In the genomic region with DNA sequence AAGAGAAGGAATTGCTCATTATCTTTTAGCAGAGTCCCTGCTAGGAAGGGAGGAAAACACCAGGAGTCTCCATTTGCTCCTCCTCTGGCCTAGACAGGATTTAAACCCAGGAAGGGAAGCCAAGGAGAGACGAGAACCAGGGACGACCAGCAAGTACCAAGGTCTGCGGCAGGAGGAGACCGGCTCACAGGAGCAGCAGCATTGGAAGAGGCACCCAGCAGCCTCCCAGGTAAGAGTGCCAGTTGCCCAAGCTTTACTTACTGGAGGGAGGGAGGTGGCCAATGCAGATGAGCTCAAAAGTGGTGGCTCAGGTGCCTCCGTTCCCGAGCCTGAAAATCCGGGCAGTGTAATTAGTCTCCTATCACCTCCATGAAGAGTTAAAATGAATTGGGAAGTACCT, we compare ENCODE assay signal across 26 cellular contexts. TPM values are rescaled to one million over a fixed set of nuclear protein-coding genes. Genes with fewer than 3 reads are reported as not detected.
"Had no signal": no experiment of that assay in that cellular context is flagged by ENCODE, and none has a peak within 500 bp of the region (broad histone marks: within the 10 kb centered on the region; RNA-seq: fewer than 3 reads in every experiment).

Gene TNN, plus strand, starts transcription at position 127 of the 400 bp plus-strand sequence. CDS start 9,586 bp downstream, outside the sequence.

- H3K9me3 Mint-ChIP-seq: central memory CD8-positive, alpha-beta T cell; naive thymus-derived CD8-positive, alpha-beta T cell; stimulated activated effector memory CD8-positive, alpha-beta T cell treated with anti-CD3 and anti-CD28 coated beads, Interleukin-12 subunit alpha, Interleukin-12 subunit beta, amount 100 ng/mL, for 72 hours had no signal

- DNase-seq: cortex of kidney; dorsolateral prefrontal cortex; effector CD8-positive, alpha-beta T cell; gastrocnemius medialis; heart right ventricle; kidney; left cardiac atrium; left ventricle myocardium inferior; mucosa of descending colon; naive thymus-derived CD8-positive, alpha-beta T cell; right lobe of liver; stimulated activated CD4-positive, alpha-beta T cell treated with anti-CD3 and anti-CD28 coated beads, Interleukin-4, amount 100 ng/mL, for 1 hour; stimulated activated CD8-positive, alpha-beta memory T cell treated with anti-CD3 and anti-CD28 coated beads, Interleukin-4, amount 100 ng/mL, for 48 hours; stimulated activated naive CD8-positive, alpha-beta T cell treated with anti-CD3 and anti-CD28 coated beads, Interleukin-15, Interleukin-2, amounts not matched to agents 100 U/mL and 50 U/mL, for 24 hours; testis had no signal

- H3K4me3 ChIP-seq: dorsolateral prefrontal cortex, esophagus muscularis mucosa, gastrocnemius medialis, heart right ventricle, left ventricle myocardium inferior, mucosa of descending colon, prostate gland, right lobe of liver, testis, tibial nerve had no signal

- H2AFZ ChIP-seq: parathyroid adenoma had no signal

- H3K27me3 ChIP-seq: dorsolateral prefrontal cortex, esophagus muscularis mucosa, heart right ventricle, right lobe of liver, testis, tibial nerve had no signal

- H3K27ac Mint-ChIP-seq: naive thymus-derived CD8-positive, alpha-beta T cell; stimulated activated effector memory CD8-positive, alpha-beta T cell treated with anti-CD3 and anti-CD28 coated beads, Interleukin-12 subunit alpha, Interleukin-12 subunit beta, amount 100 ng/mL, for 72 hours had no signal

- H3K36me3 Mint-ChIP-seq: naive thymus-derived CD8-positive, alpha-beta T cell; stimulated activated effector memory CD8-positive, alpha-beta T cell treated with anti-CD3 and anti-CD28 coated beads, Interleukin-12 subunit alpha, Interleukin-12 subunit beta, amount 100 ng/mL, for 72 hours had no signal

- H3K9ac ChIP-seq: parathyroid adenoma had no signal

- H3K79me2 ChIP-seq: parathyroid adenoma had no signal

- ATAC-seq: gastrocnemius medialis; heart right ventricle; left cardiac atrium; mucosa of descending colon; naive thymus-derived CD8-positive, alpha-beta T cell; right lobe of liver; stimulated activated effector memory CD8-positive, alpha-beta T cell treated with anti-CD3 and anti-CD28 coated beads, Interleukin-12 subunit alpha, Interleukin-12 subunit beta, amount 100 ng/mL, for 72 hours; stimulated activated naive CD8-positive, alpha-beta T cell treated with anti-CD3 and anti-CD28 coated beads, Interleukin-15, Interleukin-2, amounts not matched to agents 100 U/mL and 50 U/mL, for 24 hours had no signal

- H3K4me1 ChIP-seq: prostate gland, right lobe of liver, testis had no signal

- H3K9me3 ChIP-seq: esophagus muscularis mucosa, gastrocnemius medialis, heart right ventricle, left ventricle myocardium inferior, mucosa of descending colon, prostate gland, right lobe of liver, testis, tibial nerve had no signal

- H3K4me3 Mint-ChIP-seq: central memory CD8-positive, alpha-beta T cell; naive thymus-derived CD8-positive, alpha-beta T cell; stimulated activated effector memory CD8-positive, alpha-beta T cell treated with anti-CD3 and anti-CD28 coated beads, Interleukin-12 subunit alpha, Interleukin-12 subunit beta, amount 100 ng/mL, for 72 hours had no signal

- H3K27ac ChIP-seq: dorsolateral prefrontal cortex, epithelial cell of prostate, esophagus muscularis mucosa, gastrocnemius medialis, left ventricle myocardium inferior, parathyroid adenoma, prostate gland, right lobe of liver, testis, tibial nerve had no signal

- H3K36me3 ChIP-seq: esophagus muscularis mucosa, gastrocnemius medialis, heart right ventricle, left ventricle myocardium inferior, prostate gland, right lobe of liver, tibial nerve had no signal

RNA-seq across cellular contexts. Expression of gene TNN, which starts in this region (rescaled TPM):
- total RNA-seq: fibroblast of villous mesenchyme; kidney; left ventricle myocardium inferior; lung microvascular endothelial cell; naive thymus-derived CD8-positive, alpha-beta T cell; renal cortical epithelial cell; ureter had no signal
- polyA plus RNA-seq: naive thymus-derived CD8-positive, alpha-beta T cell had no signal
